Comparison of ENCODE assay signal across 17 cellular contexts in the genomic region with DNA sequence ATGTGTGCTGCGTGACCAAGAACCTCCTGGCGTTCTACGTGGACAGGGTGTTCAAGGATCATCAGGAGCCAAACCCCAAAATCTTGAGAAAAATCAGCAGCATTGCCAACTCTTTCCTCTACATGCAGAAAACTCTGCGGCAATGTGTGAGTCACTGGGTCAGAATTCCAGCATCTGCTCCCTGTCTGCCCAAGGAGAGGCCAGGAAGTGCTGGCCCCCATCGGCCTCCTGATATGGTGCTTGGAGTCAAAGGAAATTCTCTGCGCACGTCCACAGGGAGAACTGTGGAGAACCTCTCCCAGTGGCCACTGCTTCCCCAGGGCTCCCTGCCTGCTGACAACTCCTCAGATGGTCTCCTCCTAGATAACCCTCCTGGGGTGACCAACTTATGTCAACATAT. TPM values are rescaled to one million over a fixed set of nuclear protein-coding genes. Genes with fewer than 3 reads are reported as not detected.
DNase-seq lines count a peak whose midpoint lies in the region; ATAC-seq, FAIRE-seq and TF ChIP-seq lines count a peak whose summit lies in the region.
"Had no signal": no experiment of that assay in that cellular context is flagged by ENCODE, and none has a peak within 500 bp of the region (broad histone marks: within the 10 kb centered on the region; RNA-seq: fewer than 3 reads in every experiment).

No MANE protein-coding gene starts in this region.

- H3K9me3 ChIP-seq in kidney (ENCODE audit: control insufficient read depth in 1 of 2, low read length in 2 of 2) = no peaks in the 10 kb centered on the region
- H3K9me3 ChIP-seq: gastroesophageal sphincter, prostate gland, upper lobe of left lung had no signal

- no peak overlapping the region for H3K27ac ChIP-seq in kidney (ENCODE audit: low read depth in 2 of 2, low read length in 2 of 2)
- H3K27ac ChIP-seq: gastroesophageal sphincter, prostate gland, upper lobe of left lung had no signal

- H3K4me3 ChIP-seq in AG09309 (ENCODE audit: control insufficient read depth, low read depth, low read length) (no peak overlapping the region), kidney (ENCODE audit: low read length in 2 of 2) (no peak overlapping the region)
- H3K4me3 ChIP-seq: gastroesophageal sphincter, prostate gland, upper lobe of left lung had no signal

- ATAC-seq in HG03097 (IDR thresholded peaks at IDR 0.05; ENCODE audit: low FRiP score, unreplicated experiment) (no peak), GM21367 (IDR thresholded peaks at IDR 0.05; ENCODE audit: unreplicated experiment) (no peak)
- ATAC-seq: gastroesophageal sphincter, T-helper 17 cell had no signal

- TF ChIP-seq CTCF in AG09309 (IDR thresholded peaks at IDR 0.05; ENCODE audit: control insufficient read depth, insufficient read depth, low read depth, low read length, missing control alignments) (no peak), kidney (IDR thresholded peaks at IDR 0.05; ENCODE audit: borderline replicate concordance, extremely low read depth, insufficient read depth) (no peak)

- H3K4me1 ChIP-seq in kidney (ENCODE audit: control insufficient read depth in 1 of 2, insufficient read depth in 1 of 2, low read depth in 1 of 2, low read length in 2 of 2) = no peaks in the 10 kb centered on the region
- H3K4me1 ChIP-seq: gastroesophageal sphincter, prostate gland, upper lobe of left lung had no signal

- DNase-seq in AG09309 (ENCODE audit: low read depth) (peak; percentile 56), HS-5 (ENCODE audit: low read depth) (peak; percentile 70), astrocyte of the hippocampus (ENCODE audit: low read depth, low spot score) (peak; percentile 42), kidney (peak; percentile 78), NCI-H526 treated with DMSO at 0.1 percent for 48 hours (lab: John Stamatoyannopoulos, UW) (no peak), SIG-M5 (lab: John Stamatoyannopoulos, UW) (no peak)
- DNase-seq: activated CD4-positive, alpha-beta T cell treated with anti-CD3 and anti-CD28 coated beads for 48 hours; C1 segment of cervical spinal cord; NCI-H1092 treated with DMSO at 0.1 percent for 48 hours; T-helper 17 cell; upper lobe of left lung had no signal

- H3K36me3 ChIP-seq in kidney (ENCODE audit: control insufficient read depth in 1 of 2, insufficient read depth in 2 of 2, low read length in 2 of 2) = no peaks in the 10 kb centered on the region
- H3K36me3 ChIP-seq: gastroesophageal sphincter, prostate gland, upper lobe of left lung had no signal

- intact Hi-C loops in kidney (cut with DNase I) = no loop called here

- no peak for FAIRE-seq in kidney (lab: Jason Lieb, UNC)
- FAIRE-seq: keratinocyte had no signal

- no peak overlapping the region for H3K9ac ChIP-seq in kidney (ENCODE audit: low read length in 2 of 2)

RNA-seq across cellular contexts. Expression of a gene that starts 25.6 kb away (rescaled TPM):
- not detected for total RNA-seq in kidney
- polyA plus RNA-seq in kidney (ENCODE audit: insufficient read depth, low read depth, low replicate concordance) = not detected
- total RNA-seq: dermis microvascular lymphatic vessel endothelial cell, gastroesophageal sphincter, prostate gland, T-helper 17 cell, upper lobe of left lung had no signal

RNA-seq across cellular contexts. Expression of a gene that starts 57.4 kb away (rescaled TPM):
- not detected for total RNA-seq in kidney
- polyA plus RNA-seq in kidney (ENCODE audit: insufficient read depth, low read depth, low replicate concordance) = not detected
- total RNA-seq: dermis microvascular lymphatic vessel endothelial cell, gastroesophageal sphincter, prostate gland, T-helper 17 cell had no signal

Comparison
In these comparisons a context has a peak if more than half of its experiments do, and no peak if none do; other contexts are left out.
1. DNase-seq: peak in AG09309 (single experiment), HS-5 (single experiment), astrocyte of the hippocampus (single experiment) and kidney (single experiment); none in NCI-H526 treated with DMSO at 0.1 percent for 48 hours (single experiment) and SIG-M5 (single experiment).